8 cellular contexts compared by ENCODE assay signal in genomic region chr10:112952282-112952991, GRCh38. TPM values are rescaled to one million over a fixed set of nuclear protein-coding genes. Genes with fewer than 3 reads are reported as not detected.
A peak's percentile ranks its signal among the peaks of the same experiment; 100 is the strongest.
DNase-seq lines count a peak whose midpoint lies in the region; ATAC-seq and TF ChIP-seq lines count a peak whose summit lies in the region.

No MANE protein-coding gene starts in this region.

- H3K4me2 ChIP-seq in BLaER1, result peak overlapping the region; percentile 96
- peak overlapping the region; percentile 91 for H3K4me2 ChIP-seq in mesenchymal stem cell (ENCODE audit: low read length, poor library complexity, severe bottlenecking)

- no peak for ATAC-seq in HG03159 (IDR thresholded peaks at IDR 0.05; ENCODE audit: unreplicated experiment)

- H3K4me3 ChIP-seq in BLaER1 (peak overlapping the region; percentile 93), NB4 (ENCODE audit: low read depth, low read length) (peak overlapping the region; percentile 68), mesenchymal stem cell (ENCODE audit: insufficient read depth in 1 of 2, low read depth in 1 of 2, low read length in 2 of 2) (peak overlapping the region; percentile 86 to 90), vagina (peak overlapping the region; percentile 78 to 85)

- H2BK15ac ChIP-seq in mesenchymal stem cell (ENCODE audit: low read depth, poor library complexity, severe bottlenecking), result peak overlapping the region; percentile 96

- peak overlapping the region; percentile 76 to 86 for H2BK12ac ChIP-seq in mesenchymal stem cell (ENCODE audit: low read length in 2 of 2)

- H3K27me3 ChIP-seq in BLaER1 (no peaks in the 10 kb centered on the region), mesenchymal stem cell (ENCODE audit: control insufficient read depth in 1 of 2, insufficient read depth in 1 of 2, low read length in 2 of 2) (no peaks in the 10 kb centered on the region), vagina (no peaks in the 10 kb centered on the region)

- under 1% methylated on average over 52 of the region's 52 CpGs for WGBS in mesenchymal stem cell

- peak overlapping the region; percentile 81 to 98 for H3K18ac ChIP-seq in mesenchymal stem cell (ENCODE audit: low read depth in 1 of 2, low read length in 2 of 2)

- peak overlapping the region; percentile 95 for H2AK5ac ChIP-seq in mesenchymal stem cell (ENCODE audit: low read length, severe bottlenecking)

- H3K27ac Mint-ChIP-seq in dendritic cell treated with granulocyte-macrophage colony-stimulating factor and Interleukin-4, amounts not matched to agents 40 ng/mL and 50 ng/mL, for 4 days, result peak overlapping the region; percentile 92

- DNase-seq in NB4 (ENCODE audit: low read depth) (no peak), mesenchymal stem cell (peak; percentile 54), vagina (ENCODE audit: extremely low spot score in 2 of 2) (no peak), HEK293T (ENCODE audit: extremely low spot score) (no peak), NCI-H1105 treated with DMSO at 0.1 percent for 48 hours (lab: John Stamatoyannopoulos, UW) (no peak)

- intact Hi-C loops in dendritic cell treated with granulocyte-macrophage colony-stimulating factor and Interleukin-4, amounts not matched to agents 40 ng/mL and 50 ng/mL, for 4 days (cut with micrococcal nuclease), result loop anchor here (5.0 to 10.0 kb wide), 2 partner anchors 100 to 142 kb away; no protein-coding TSS in a partner anchor
- intact Hi-C loops in vagina (cut with DNase I), result loop anchor here (10.0 kb wide), 2 partner anchors 72 to 172 kb away; no protein-coding TSS in a partner anchor

- H3K36me3 ChIP-seq in BLaER1 (peaks cover 7% of the 10 kb centered on the region; the same call in 1 of the 2 replicates), mesenchymal stem cell (ENCODE audit: control insufficient read depth in 1 of 2, insufficient read depth in 2 of 2, low read depth in 1 of 2, low read length in 2 of 2) (peaks cover 0 to 2% of the 10 kb centered on the region in 2 experiments), vagina (no peaks in the 10 kb centered on the region)

- H4K8ac ChIP-seq in mesenchymal stem cell (ENCODE audit: low read length), result peak overlapping the region; percentile 88

- POLR2A ChIA-PET in HEK293T (lab: Yijun Ruan, JAX), result interaction anchor here (0.6 to 1.2 kb wide), 2 partner anchors 21 to 60 kb away, joined by 4 read pairs; no protein-coding TSS in a partner anchor

- H3K27ac ChIP-seq in BLaER1 (peak overlapping the region; percentile 98), mesenchymal stem cell (ENCODE audit: low read length, poor library complexity, severe bottlenecking) (peak overlapping the region; percentile 98), vagina (peak overlapping the region; percentile 95)

- H3K27me3 Mint-ChIP-seq in dendritic cell treated with granulocyte-macrophage colony-stimulating factor and Interleukin-4, amounts not matched to agents 40 ng/mL and 50 ng/mL, for 4 days, result peaks cover 67% of the 10 kb centered on the region

- H4K91ac ChIP-seq in mesenchymal stem cell (ENCODE audit: low read length), result peak overlapping the region; percentile 93

- H3K4ac ChIP-seq in mesenchymal stem cell (ENCODE audit: low read depth in 1 of 2, low read length in 2 of 2), result peak overlapping the region; percentile 98 to 100

- no peaks in the 10 kb centered on the region for H3K79me1 ChIP-seq in mesenchymal stem cell (replicated peaks; ENCODE audit: low read length, poor library complexity, severe bottlenecking)

- H4K20me1 ChIP-seq in BLaER1, result peaks cover 45% of the 10 kb centered on the region

- H3K36me3 Mint-ChIP-seq in dendritic cell treated with granulocyte-macrophage colony-stimulating factor and Interleukin-4, amounts not matched to agents 40 ng/mL and 50 ng/mL, for 4 days (ENCODE audit: low read depth), result peaks cover 20% of the 10 kb centered on the region

- peaks cover 62% of the 10 kb centered on the region for H3K4me1 Mint-ChIP-seq in dendritic cell treated with granulocyte-macrophage colony-stimulating factor and Interleukin-4, amounts not matched to agents 40 ng/mL and 50 ng/mL, for 4 days (ENCODE audit: low read depth)

- TF ChIP-seq POLR2A in NB4 (IDR thresholded peaks at IDR 0.05; ENCODE audit: extremely low read depth, insufficient read length), result no peak
- no peak for TF ChIP-seq POLR2A in vagina (IDR thresholded peaks at IDR 0.05)

- peak overlapping the region; percentile 75 to 86 for H3K14ac ChIP-seq in mesenchymal stem cell (ENCODE audit: low read length in 2 of 2)

- H2BK120ac ChIP-seq in mesenchymal stem cell (ENCODE audit: low read depth, low read length), result peak overlapping the region; percentile 90

- peaks cover 57% of the 10 kb centered on the region for H3K4me1 ChIP-seq in BLaER1
- peaks cover 2% of the 10 kb centered on the region for H3K4me1 ChIP-seq in mesenchymal stem cell (ENCODE audit: control insufficient read depth, insufficient read depth, low read depth, low read length)
- H3K4me1 ChIP-seq in vagina, result peaks cover 55% of the 10 kb centered on the region

- peak overlapping the region; percentile 80 for H2BK5ac ChIP-seq in mesenchymal stem cell (ENCODE audit: low read depth, low read length, poor library complexity, severe bottlenecking)

- H3K23ac ChIP-seq in mesenchymal stem cell (ENCODE audit: low read length in 2 of 2), result peak overlapping the region; percentile 67 to 99

- H3K9ac ChIP-seq in BLaER1 (peak overlapping the region; percentile 99), mesenchymal stem cell (ENCODE audit: low read length) (peak overlapping the region; percentile 99)

- H3K9me3 Mint-ChIP-seq in dendritic cell treated with granulocyte-macrophage colony-stimulating factor and Interleukin-4, amounts not matched to agents 40 ng/mL and 50 ng/mL, for 4 days, result no peaks in the 10 kb centered on the region

- no peak overlapping the region for H2AFZ ChIP-seq in mesenchymal stem cell (ENCODE audit: low read depth, low read length)

- peak overlapping the region; percentile 98 for H3K4me3 Mint-ChIP-seq in dendritic cell treated with granulocyte-macrophage colony-stimulating factor and Interleukin-4, amounts not matched to agents 40 ng/mL and 50 ng/mL, for 4 days

- H3K9me3 ChIP-seq in BLaER1 (no peaks in the 10 kb centered on the region), mesenchymal stem cell (ENCODE audit: control insufficient read depth, low read length) (no peaks in the 10 kb centered on the region), vagina (no peaks in the 10 kb centered on the region)

- CTCF ChIA-PET in HEK293T (lab: Yijun Ruan, JAX), result no interaction called here

- TF ChIP-seq CTCF in NB4 (IDR thresholded peaks at IDR 0.05; ENCODE audit: low read depth, low read length), result no peak
- TF ChIP-seq CTCF in vagina (IDR thresholded peaks at IDR 0.05), result no peak

TF ChIP-seq in HEK293T, 16 proteins besides CTCF, POLR2A, EP300 and RAD21:
- TF ChIP-seq BHLHE40 (IDR thresholded peaks at IDR 0.05; ENCODE audit: borderline replicate concordance) (no peak), FOXA1 (IDR thresholded peaks at IDR 0.05) (no peak), NFRKB (IDR thresholded peaks at IDR 0.05) (no peak), FOXM1 (IDR thresholded peaks at IDR 0.05; ENCODE audit: borderline replicate concordance) (no peak), LEF1 (IDR thresholded peaks at IDR 0.05; ENCODE audit: borderline replicate concordance) (no peak), ELF4 (IDR thresholded peaks at IDR 0.05) (no peak), SUZ12 (IDR thresholded peaks at IDR 0.05) (no peak), HDGF (IDR thresholded peaks at IDR 0.05; ENCODE audit: borderline replicate concordance) (no peak), ZNF384 (IDR thresholded peaks at IDR 0.05) (no peak), CTBP1 (IDR thresholded peaks at IDR 0.05; ENCODE audit: borderline replicate concordance) (no peak)
TF ChIP-seq in HEK293T: peak in this region for 0.

RNA-seq across cellular contexts. Expression of gene TCF7L2, which starts 2.4 kb away (rescaled TPM):
- 35.0 TPM for polyA plus RNA-seq in mesenchymal stem cell (2013, experiment 1 of 2)
- polyA plus RNA-seq in mesenchymal stem cell (2013, experiment 2 of 2), result 36.7 TPM
- total RNA-seq in vagina, result 44.4 TPM
